2 cellular contexts compared by ENCODE assay signal in the genomic region with DNA sequence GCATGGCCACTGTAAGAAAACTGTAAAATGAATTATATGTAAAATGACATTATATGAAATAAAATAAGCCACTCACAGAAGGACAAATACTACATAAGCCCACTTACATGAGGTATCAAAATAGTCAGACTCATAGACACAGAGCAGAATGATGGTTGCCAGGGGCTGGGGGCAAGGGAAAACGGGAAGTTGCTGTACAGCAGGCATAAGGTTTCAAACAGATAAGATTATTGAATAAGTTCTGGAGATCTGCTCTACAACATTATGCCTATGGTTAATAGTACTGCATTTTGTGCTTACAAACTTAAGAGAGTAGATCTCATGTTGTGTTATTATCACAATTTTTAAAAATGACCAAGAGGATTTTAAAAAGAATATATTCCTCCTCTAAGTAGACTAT.
TF ChIP-seq lines count a peak whose summit lies in the region.

No MANE protein-coding gene starts in this region.

TF ChIP-seq in K562, 482 proteins besides CTCF, POLR2A, EP300 and RAD21 (continues in another document):
- no peak for TF ChIP-seq KDM1A (IDR thresholded peaks at IDR 0.05)
- TF ChIP-seq, protein P1, sequence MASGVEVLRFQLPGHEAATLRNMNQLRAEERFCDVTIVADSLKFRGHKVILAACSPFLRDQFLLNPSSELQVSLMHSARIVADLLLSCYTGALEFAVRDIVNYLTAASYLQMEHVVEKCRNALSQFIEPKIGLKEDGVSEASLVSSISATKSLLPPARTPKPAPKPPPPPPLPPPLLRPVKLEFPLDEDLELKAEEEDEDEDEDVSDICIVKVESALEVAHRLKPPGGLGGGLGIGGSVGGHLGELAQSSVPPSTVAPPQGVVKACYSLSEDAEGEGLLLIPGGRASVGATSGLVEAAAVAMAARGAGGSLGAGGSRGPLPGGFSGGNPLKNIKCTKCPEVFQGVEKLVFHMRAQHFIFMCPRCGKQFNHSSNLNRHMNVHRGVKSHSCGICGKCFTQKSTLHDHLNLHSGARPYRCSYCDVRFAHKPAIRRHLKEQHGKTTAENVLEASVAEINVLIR (CRISPR knock-in tag; IDR thresholded peaks at IDR 0.05): no peak
- TF ChIP-seq ZNF717 (CRISPR knock-in tag; IDR thresholded peaks at IDR 0.05): no peak
- no peak for TF ChIP-seq SLC30A9 (CRISPR knock-in tag; IDR thresholded peaks at IDR 0.05)
- no peak for TF ChIP-seq CBX2 (IDR thresholded peaks at IDR 0.05; ENCODE audit: insufficient read depth, low read length, poor library complexity, severe bottlenecking)
- TF ChIP-seq FOXA3 (CRISPR knock-in tag; conservative IDR thresholded peaks at IDR 0.05 in 1 of 2, IDR thresholded peaks at IDR 0.05 in 1 of 2): no peak
- TF ChIP-seq ZNF586 (CRISPR knock-in tag; conservative IDR thresholded peaks at IDR 0.05): no peak
- TF ChIP-seq, protein P2, sequence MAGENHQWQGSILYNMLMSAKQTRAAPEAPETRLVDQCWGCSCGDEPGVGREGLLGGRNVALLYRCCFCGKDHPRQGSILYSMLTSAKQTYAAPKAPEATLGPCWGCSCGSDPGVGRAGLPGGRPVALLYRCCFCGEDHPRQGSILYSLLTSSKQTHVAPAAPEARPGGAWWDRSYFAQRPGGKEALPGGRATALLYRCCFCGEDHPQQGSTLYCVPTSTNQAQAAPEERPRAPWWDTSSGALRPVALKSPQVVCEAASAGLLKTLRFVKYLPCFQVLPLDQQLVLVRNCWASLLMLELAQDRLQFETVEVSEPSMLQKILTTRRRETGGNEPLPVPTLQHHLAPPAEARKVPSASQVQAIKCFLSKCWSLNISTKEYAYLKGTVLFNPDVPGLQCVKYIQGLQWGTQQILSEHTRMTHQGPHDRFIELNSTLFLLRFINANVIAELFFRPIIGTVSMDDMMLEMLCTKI (IDR thresholded peaks at IDR 0.05; ENCODE audit: partially characterized antibody): no peak
- TF ChIP-seq, protein P3, sequence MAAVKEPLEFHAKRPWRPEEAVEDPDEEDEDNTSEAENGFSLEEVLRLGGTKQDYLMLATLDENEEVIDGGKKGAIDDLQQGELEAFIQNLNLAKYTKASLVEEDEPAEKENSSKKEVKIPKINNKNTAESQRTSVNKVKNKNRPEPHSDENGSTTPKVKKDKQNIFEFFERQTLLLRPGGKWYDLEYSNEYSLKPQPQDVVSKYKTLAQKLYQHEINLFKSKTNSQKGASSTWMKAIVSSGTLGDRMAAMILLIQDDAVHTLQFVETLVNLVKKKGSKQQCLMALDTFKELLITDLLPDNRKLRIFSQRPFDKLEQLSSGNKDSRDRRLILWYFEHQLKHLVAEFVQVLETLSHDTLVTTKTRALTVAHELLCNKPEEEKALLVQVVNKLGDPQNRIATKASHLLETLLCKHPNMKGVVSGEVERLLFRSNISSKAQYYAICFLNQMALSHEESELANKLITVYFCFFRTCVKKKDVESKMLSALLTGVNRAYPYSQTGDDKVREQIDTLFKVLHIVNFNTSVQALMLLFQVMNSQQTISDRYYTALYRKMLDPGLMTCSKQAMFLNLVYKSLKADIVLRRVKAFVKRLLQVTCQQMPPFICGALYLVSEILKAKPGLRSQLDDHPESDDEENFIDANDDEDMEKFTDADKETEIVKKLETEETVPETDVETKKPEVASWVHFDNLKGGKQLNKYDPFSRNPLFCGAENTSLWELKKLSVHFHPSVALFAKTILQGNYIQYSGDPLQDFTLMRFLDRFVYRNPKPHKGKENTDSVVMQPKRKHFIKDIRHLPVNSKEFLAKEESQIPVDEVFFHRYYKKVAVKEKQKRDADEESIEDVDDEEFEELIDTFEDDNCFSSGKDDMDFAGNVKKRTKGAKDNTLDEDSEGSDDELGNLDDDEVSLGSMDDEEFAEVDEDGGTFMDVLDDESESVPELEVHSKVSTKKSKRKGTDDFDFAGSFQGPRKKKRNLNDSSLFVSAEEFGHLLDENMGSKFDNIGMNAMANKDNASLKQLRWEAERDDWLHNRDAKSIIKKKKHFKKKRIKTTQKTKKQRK (IDR thresholded peaks at IDR 0.05; ENCODE audit: borderline replicate concordance, low read depth, low read length): no peak
- no peak for TF ChIP-seq BCL6 (CRISPR knock-in tag; IDR thresholded peaks at IDR 0.05)
- no peak for TF ChIP-seq STAG1 (CRISPR knock-in tag; IDR thresholded peaks at IDR 0.05; ENCODE audit: borderline replicate concordance)
- TF ChIP-seq TAL1 (IDR thresholded peaks at IDR 0.05): peak; percentile 45
- TF ChIP-seq NCOA1 (IDR thresholded peaks at IDR 0.05; ENCODE audit: low read depth): no peak
- no peak for TF ChIP-seq NR1H2 (CRISPR knock-in tag; IDR thresholded peaks at IDR 0.05)
- TF ChIP-seq ARID2 (IDR thresholded peaks at IDR 0.05): no peak
- TF ChIP-seq RFX1 (IDR thresholded peaks at IDR 0.05): peak; percentile 37
- TF ChIP-seq GABPA (tag; conservative IDR thresholded peaks at IDR 0.05; ENCODE audit: low read depth): no peak
- no peak for TF ChIP-seq NFATC3 (IDR thresholded peaks at IDR 0.05)
- peak; percentile 56; the same call in 1 of the 2 replicates for TF ChIP-seq TEAD4 (IDR thresholded peaks at IDR 0.05; ENCODE audit: low read length)
- TF ChIP-seq TEAD4 (CRISPR knock-in tag; IDR thresholded peaks at IDR 0.05; ENCODE audit: borderline replicate concordance): no peak
- TF ChIP-seq ARID1B (IDR thresholded peaks at IDR 0.05): peak; percentile 71
- TF ChIP-seq SPI1 (IDR thresholded peaks at IDR 0.05; ENCODE audit: borderline replicate concordance, low read depth, low read length): peak; percentile 70
- no peak for TF ChIP-seq RBFOX2 (IDR thresholded peaks at IDR 0.05; ENCODE audit: low read depth, low read length)
- peak; percentile 58 for TF ChIP-seq TCF3 (CRISPR knock-in tag; IDR thresholded peaks at IDR 0.05)
- TF ChIP-seq, protein P4, sequence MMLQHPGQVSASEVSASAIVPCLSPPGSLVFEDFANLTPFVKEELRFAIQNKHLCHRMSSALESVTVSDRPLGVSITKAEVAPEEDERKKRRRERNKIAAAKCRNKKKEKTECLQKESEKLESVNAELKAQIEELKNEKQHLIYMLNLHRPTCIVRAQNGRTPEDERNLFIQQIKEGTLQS (IDR thresholded peaks at IDR 0.05): no peak
- TF ChIP-seq, protein P4 (CRISPR knock-in tag; conservative IDR thresholded peaks at IDR 0.05): no peak
- TF ChIP-seq CBFA2T2 (conservative IDR thresholded peaks at IDR 0.05): no peak
- no peak for TF ChIP-seq ZNF311 (CRISPR knock-in tag; IDR thresholded peaks at IDR 0.05)
- TF ChIP-seq ZZZ3 (IDR thresholded peaks at IDR 0.05): no peak

TF ChIP-seq in HepG2, 621 proteins besides CTCF, POLR2A, EP300 and RAD21:
- TF ChIP-seq REPIN1 (CRISPR knock-in tag; IDR thresholded peaks at IDR 0.05; ENCODE audit: borderline replicate concordance, low read depth) (no peak), ZNF777 (CRISPR knock-in tag; IDR thresholded peaks at IDR 0.05) (no peak), ZNF749 (CRISPR knock-in tag; IDR thresholded peaks at IDR 0.05; ENCODE audit: borderline replicate concordance) (no peak), NONO (IDR thresholded peaks at IDR 0.05) (no peak), NONO (CRISPR knock-in tag; conservative IDR thresholded peaks at IDR 0.05) (no peak), TAF15 (IDR thresholded peaks at IDR 0.05; ENCODE audit: low read depth, low read length, poor library complexity, severe bottlenecking) (no peak), MXI1 (IDR thresholded peaks at IDR 0.05; ENCODE audit: borderline replicate concordance, low read depth, low read length) (no peak), FOSL1 (CRISPR knock-in tag; IDR thresholded peaks at IDR 0.05; ENCODE audit: borderline replicate concordance) (no peak), CREM (IDR thresholded peaks at IDR 0.05) (no peak), CREM (CRISPR knock-in tag; IDR thresholded peaks at IDR 0.05) (no peak), MBD4 (IDR thresholded peaks at IDR 0.05; ENCODE audit: borderline replicate concordance, low read length) (no peak), RELA (CRISPR knock-in tag; IDR thresholded peaks at IDR 0.05) (no peak), HMG20A (CRISPR knock-in tag; IDR thresholded peaks at IDR 0.05; ENCODE audit: borderline replicate concordance) (no peak), SP5 (CRISPR knock-in tag; IDR thresholded peaks at IDR 0.05; ENCODE audit: borderline replicate concordance, low read depth) (no peak), ZNF572 (CRISPR knock-in tag; IDR thresholded peaks at IDR 0.05) (no peak), ZBTB42 (CRISPR knock-in tag; IDR thresholded peaks at IDR 0.05) (no peak), YEATS4 (CRISPR knock-in tag; IDR thresholded peaks at IDR 0.05; ENCODE audit: borderline replicate concordance) (no peak), RBAK (CRISPR knock-in tag; IDR thresholded peaks at IDR 0.05) (no peak)
- TF ChIP-seq, protein P5, sequence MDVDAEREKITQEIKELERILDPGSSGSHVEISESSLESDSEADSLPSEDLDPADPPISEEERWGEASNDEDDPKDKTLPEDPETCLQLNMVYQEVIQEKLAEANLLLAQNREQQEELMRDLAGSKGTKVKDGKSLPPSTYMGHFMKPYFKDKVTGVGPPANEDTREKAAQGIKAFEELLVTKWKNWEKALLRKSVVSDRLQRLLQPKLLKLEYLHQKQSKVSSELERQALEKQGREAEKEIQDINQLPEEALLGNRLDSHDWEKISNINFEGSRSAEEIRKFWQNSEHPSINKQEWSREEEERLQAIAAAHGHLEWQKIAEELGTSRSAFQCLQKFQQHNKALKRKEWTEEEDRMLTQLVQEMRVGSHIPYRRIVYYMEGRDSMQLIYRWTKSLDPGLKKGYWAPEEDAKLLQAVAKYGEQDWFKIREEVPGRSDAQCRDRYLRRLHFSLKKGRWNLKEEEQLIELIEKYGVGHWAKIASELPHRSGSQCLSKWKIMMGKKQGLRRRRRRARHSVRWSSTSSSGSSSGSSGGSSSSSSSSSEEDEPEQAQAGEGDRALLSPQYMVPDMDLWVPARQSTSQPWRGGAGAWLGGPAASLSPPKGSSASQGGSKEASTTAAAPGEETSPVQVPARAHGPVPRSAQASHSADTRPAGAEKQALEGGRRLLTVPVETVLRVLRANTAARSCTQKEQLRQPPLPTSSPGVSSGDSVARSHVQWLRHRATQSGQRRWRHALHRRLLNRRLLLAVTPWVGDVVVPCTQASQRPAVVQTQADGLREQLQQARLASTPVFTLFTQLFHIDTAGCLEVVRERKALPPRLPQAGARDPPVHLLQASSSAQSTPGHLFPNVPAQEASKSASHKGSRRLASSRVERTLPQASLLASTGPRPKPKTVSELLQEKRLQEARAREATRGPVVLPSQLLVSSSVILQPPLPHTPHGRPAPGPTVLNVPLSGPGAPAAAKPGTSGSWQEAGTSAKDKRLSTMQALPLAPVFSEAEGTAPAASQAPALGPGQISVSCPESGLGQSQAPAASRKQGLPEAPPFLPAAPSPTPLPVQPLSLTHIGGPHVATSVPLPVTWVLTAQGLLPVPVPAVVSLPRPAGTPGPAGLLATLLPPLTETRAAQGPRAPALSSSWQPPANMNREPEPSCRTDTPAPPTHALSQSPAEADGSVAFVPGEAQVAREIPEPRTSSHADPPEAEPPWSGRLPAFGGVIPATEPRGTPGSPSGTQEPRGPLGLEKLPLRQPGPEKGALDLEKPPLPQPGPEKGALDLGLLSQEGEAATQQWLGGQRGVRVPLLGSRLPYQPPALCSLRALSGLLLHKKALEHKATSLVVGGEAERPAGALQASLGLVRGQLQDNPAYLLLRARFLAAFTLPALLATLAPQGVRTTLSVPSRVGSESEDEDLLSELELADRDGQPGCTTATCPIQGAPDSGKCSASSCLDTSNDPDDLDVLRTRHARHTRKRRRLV (CRISPR knock-in tag; IDR thresholded peaks at IDR 0.05): no peak
- TF ChIP-seq, protein P6, sequence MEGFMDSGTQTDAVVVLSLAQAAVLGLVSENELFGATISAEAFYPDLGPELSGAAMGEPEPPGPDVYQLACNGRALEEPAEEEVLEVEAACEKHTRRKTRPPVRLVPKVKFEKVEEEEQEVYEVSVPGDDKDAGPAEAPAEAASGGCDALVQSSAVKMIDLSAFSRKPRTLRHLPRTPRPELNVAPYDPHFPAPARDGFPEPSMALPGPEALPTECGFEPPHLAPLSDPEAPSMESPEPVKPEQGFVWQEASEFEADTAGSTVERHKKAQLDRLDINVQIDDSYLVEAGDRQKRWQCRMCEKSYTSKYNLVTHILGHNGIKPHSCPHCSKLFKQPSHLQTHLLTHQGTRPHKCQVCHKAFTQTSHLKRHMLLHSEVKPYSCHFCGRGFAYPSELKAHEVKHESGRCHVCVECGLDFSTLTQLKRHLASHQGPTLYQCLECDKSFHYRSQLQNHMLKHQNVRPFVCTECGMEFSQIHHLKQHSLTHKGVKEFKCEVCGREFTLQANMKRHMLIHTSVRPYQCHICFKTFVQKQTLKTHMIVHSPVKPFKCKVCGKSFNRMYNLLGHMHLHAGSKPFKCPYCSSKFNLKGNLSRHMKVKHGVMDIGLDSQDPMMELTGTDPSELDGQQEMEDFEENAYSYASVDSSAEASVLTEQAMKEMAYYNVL (CRISPR knock-in tag; IDR thresholded peaks at IDR 0.05; ENCODE audit: borderline replicate concordance): no peak
- TF ChIP-seq, protein P7, sequence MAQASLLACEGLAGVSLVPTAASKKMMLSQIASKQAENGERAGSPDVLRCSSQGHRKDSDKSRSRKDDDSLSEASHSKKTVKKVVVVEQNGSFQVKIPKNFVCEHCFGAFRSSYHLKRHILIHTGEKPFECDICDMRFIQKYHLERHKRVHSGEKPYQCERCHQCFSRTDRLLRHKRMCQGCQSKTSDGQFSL (CRISPR knock-in tag; IDR thresholded peaks at IDR 0.05): no peak
